ENCODE assay signal across 37 cellular contexts in the genomic region with DNA sequence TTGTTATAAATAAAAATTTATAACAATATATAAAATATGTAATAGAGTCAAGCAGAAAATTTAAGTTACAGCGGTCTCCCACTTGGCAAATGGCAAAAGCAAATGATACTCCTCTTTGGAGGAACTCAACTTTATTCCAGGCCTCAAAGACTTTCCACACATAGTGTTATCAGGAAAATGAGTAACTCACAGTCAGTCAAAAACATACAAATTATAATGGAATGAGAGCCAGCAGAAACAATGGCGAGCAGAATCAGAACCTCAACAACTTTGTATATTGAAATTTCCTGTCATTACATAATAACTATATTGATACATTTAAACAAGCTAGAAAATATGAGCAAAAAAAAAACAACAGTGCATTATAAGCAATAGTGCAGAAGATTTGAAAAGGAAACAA. TPM values are rescaled to one million over a fixed set of nuclear protein-coding genes. Genes with fewer than 3 reads are reported as not detected.
"Had no signal": no experiment of that assay in that cellular context is flagged by ENCODE, and none has a peak within 500 bp of the region (broad histone marks: within the 10 kb centered on the region; RNA-seq: fewer than 3 reads in every experiment).

No MANE protein-coding gene starts in this region.

- H2AFZ ChIP-seq: hepatocyte had no signal

- FAIRE-seq: bronchial epithelial cell had no signal

- H3K4me1 Mint-ChIP-seq: activated B cell treated with CpG ODN at 0.5 μM for 24 hours; activated naive CD4-positive, alpha-beta T cell treated with anti-CD3 and anti-CD28 coated beads, Interleukin-2, amount 50 U/mL, for 24 hours; activated naive CD8-positive, alpha-beta T cell treated with anti-CD3 and anti-CD28 coated beads for 36 hours; brain; central memory CD8-positive, alpha-beta T cell had no signal

- H3K79me2 ChIP-seq: hepatocyte had no signal

- H3K27me3 ChIP-seq: adrenal gland, ascending aorta, esophagus muscularis mucosa, gastroesophageal sphincter, heart right ventricle, hepatocyte had no signal

- DNase-seq: activated B cell treated with CpG ODN at 0.5 μM for 24 hours; activated CD4-positive, alpha-beta T cell treated with anti-CD3 and anti-CD28 coated beads for 48 hours; activated CD4-positive, alpha-beta T cell treated with anti-CD3 and anti-CD28 coated beads, Interleukin-2, amount 50 U/mL, for 1 hour; activated CD4-positive, alpha-beta T cell treated with anti-CD3 and anti-CD28 coated beads, Interleukin-2, amount 50 U/mL, for 48 hours; activated CD8-positive, alpha-beta memory T cell treated with anti-CD3 and anti-CD28 coated beads for 24 hours; activated CD8-positive, alpha-beta T cell treated with anti-CD3 and anti-CD28 coated beads for 36 hours; activated effector memory CD4-positive, alpha-beta T cell treated with anti-CD3 and anti-CD28 coated beads, Interleukin-2, amount 50 U/mL, for 16 hours; activated naive CD4-positive, alpha-beta T cell treated with anti-CD3 and anti-CD28 coated beads for 36 hours; activated naive CD8-positive, alpha-beta T cell treated with anti-CD3 and anti-CD28 coated beads for 36 hours; activated naive CD8-positive, alpha-beta T cell treated with anti-CD3 and anti-CD28 coated beads, Interleukin-2, amount 50 U/mL, for 24 hours; activated T-cell treated with anti-CD3 and anti-CD28 coated beads, Interleukin-2, amount 50 U/mL, for 1 hour; activated T-cell treated with anti-CD3 and anti-CD28 coated beads, Interleukin-2, amount 50 U/mL, for 48 hours; adrenal gland; amygdala; effector CD4-positive, alpha-beta T cell; effector memory CD8-positive, alpha-beta T cell; erythroblast; foreskin melanocyte; heart right ventricle; T-helper 1 cell; T-helper 17 cell; T1000; WERI-Rb-1 had no signal

- H3K4me3 ChIP-seq: adrenal gland, ascending aorta, coronary artery, esophagus muscularis mucosa, gastroesophageal sphincter, heart right ventricle, hepatocyte had no signal

- H3K4me2 ChIP-seq: hepatocyte had no signal

- H3K36me3 Mint-ChIP-seq: activated naive CD4-positive, alpha-beta T cell treated with anti-CD3 and anti-CD28 coated beads, Interleukin-2, amount 50 U/mL, for 24 hours; activated naive CD8-positive, alpha-beta T cell treated with anti-CD3 and anti-CD28 coated beads for 36 hours had no signal

- H3K9me3 Mint-ChIP-seq: activated B cell treated with CpG ODN at 0.5 μM for 24 hours; activated CD8-positive, alpha-beta T cell treated with anti-CD3 and anti-CD28 coated beads for 36 hours; activated naive CD4-positive, alpha-beta T cell treated with anti-CD3 and anti-CD28 coated beads for 36 hours; activated naive CD4-positive, alpha-beta T cell treated with anti-CD3 and anti-CD28 coated beads, Interleukin-2, amount 50 U/mL, for 24 hours; activated naive CD8-positive, alpha-beta T cell treated with anti-CD3 and anti-CD28 coated beads for 36 hours; activated naive CD8-positive, alpha-beta T cell treated with anti-CD3 and anti-CD28 coated beads, Interleukin-2, amount 50 U/mL, for 24 hours; activated T-helper 1 cell treated with anti-CD3 and anti-CD28 coated beads, Interleukin-12 subunit alpha, Interleukin-12 subunit beta, Interleukin-2, Interleukin-4 antibody, amounts not matched to agents 30 ng/mL and 10 ng/mL and 1 ng/mL, durations not matched to agents 14 hours and 24 hours and 36 hours; activated T-helper 2 cell treated with anti-CD3 and anti-CD28 coated beads, Interferon-gamma antibody, Interleukin-2, Interleukin-4, amounts not matched to agents 10 μg/mL and 5 μg/mL and 100 μg/mL, durations not matched to agents 14 hours and 24 hours and 36 hours; central memory CD8-positive, alpha-beta T cell; dendritic cell treated with granulocyte-macrophage colony-stimulating factor and Interleukin-4, amounts not matched to agents 40 ng/mL and 50 ng/mL, for 4 days; effector memory CD8-positive, alpha-beta T cell; T-helper 2 cell treated with Interferon-gamma antibody and Interleukin-4, amounts not matched to agents 5 μg/mL and 100 μg/mL, for 36 hours had no signal

- H3K27ac Mint-ChIP-seq: activated B cell treated with CpG ODN at 0.5 μM for 24 hours; activated CD8-positive, alpha-beta T cell treated with anti-CD3 and anti-CD28 coated beads for 36 hours; activated naive CD4-positive, alpha-beta T cell treated with anti-CD3 and anti-CD28 coated beads for 36 hours; activated naive CD4-positive, alpha-beta T cell treated with anti-CD3 and anti-CD28 coated beads, Interleukin-2, amount 50 U/mL, for 24 hours; activated naive CD8-positive, alpha-beta T cell treated with anti-CD3 and anti-CD28 coated beads for 36 hours; activated naive CD8-positive, alpha-beta T cell treated with anti-CD3 and anti-CD28 coated beads, Interleukin-2, amount 50 U/mL, for 24 hours; activated T-helper 1 cell treated with anti-CD3 and anti-CD28 coated beads, Interleukin-12 subunit alpha, Interleukin-12 subunit beta, Interleukin-2, Interleukin-4 antibody, amounts not matched to agents 30 ng/mL and 10 ng/mL and 1 ng/mL, durations not matched to agents 14 hours and 24 hours and 36 hours; activated T-helper 2 cell treated with anti-CD3 and anti-CD28 coated beads, Interferon-gamma antibody, Interleukin-2, Interleukin-4, amounts not matched to agents 10 μg/mL and 5 μg/mL and 100 μg/mL, durations not matched to agents 14 hours and 24 hours and 36 hours; brain; dendritic cell treated with granulocyte-macrophage colony-stimulating factor and Interleukin-4, amounts not matched to agents 40 ng/mL and 50 ng/mL, for 4 days; effector memory CD8-positive, alpha-beta T cell; T-helper 17 cell; T-helper 2 cell treated with Interferon-gamma antibody and Interleukin-4, amounts not matched to agents 5 μg/mL and 100 μg/mL, for 36 hours had no signal

- H3K4me3 Mint-ChIP-seq: activated B cell treated with CpG ODN at 0.5 μM for 24 hours; activated CD8-positive, alpha-beta T cell treated with anti-CD3 and anti-CD28 coated beads for 36 hours; activated naive CD4-positive, alpha-beta T cell treated with anti-CD3 and anti-CD28 coated beads for 36 hours; activated naive CD4-positive, alpha-beta T cell treated with anti-CD3 and anti-CD28 coated beads, Interleukin-2, amount 50 U/mL, for 24 hours; activated naive CD8-positive, alpha-beta T cell treated with anti-CD3 and anti-CD28 coated beads for 36 hours; activated naive CD8-positive, alpha-beta T cell treated with anti-CD3 and anti-CD28 coated beads, Interleukin-2, amount 50 U/mL, for 24 hours; activated T-helper 1 cell treated with anti-CD3 and anti-CD28 coated beads, Interleukin-12 subunit alpha, Interleukin-12 subunit beta, Interleukin-2, Interleukin-4 antibody, amounts not matched to agents 30 ng/mL and 10 ng/mL and 1 ng/mL, durations not matched to agents 14 hours and 24 hours and 36 hours; brain; central memory CD8-positive, alpha-beta T cell; dendritic cell treated with granulocyte-macrophage colony-stimulating factor and Interleukin-4, amounts not matched to agents 40 ng/mL and 50 ng/mL, for 4 days; effector memory CD8-positive, alpha-beta T cell; T-helper 17 cell; T-helper 2 cell treated with Interferon-gamma antibody and Interleukin-4, amounts not matched to agents 5 μg/mL and 100 μg/mL, for 36 hours had no signal

- H3K4me1 ChIP-seq: adrenal gland, ascending aorta, gastroesophageal sphincter had no signal

- H3K36me3 ChIP-seq: adrenal gland, WERI-Rb-1 had no signal

- H3K9me3 ChIP-seq: adrenal gland, ascending aorta, esophagus muscularis mucosa, gastroesophageal sphincter, heart right ventricle had no signal

- H3K27ac ChIP-seq: adrenal gland, ascending aorta, coronary artery, esophagus muscularis mucosa, gastroesophageal sphincter, hepatocyte, WERI-Rb-1 had no signal

- ATAC-seq: activated CD4-positive, CD25-positive, alpha-beta regulatory T cell treated with anti-CD3 and anti-CD28 coated beads, Interleukin-2, amount 50 U/mL, for 24 hours; activated CD8-positive, alpha-beta T cell treated with anti-CD3 and anti-CD28 coated beads for 36 hours; activated naive CD8-positive, alpha-beta T cell treated with anti-CD3 and anti-CD28 coated beads, Interleukin-2, amount 50 U/mL, for 24 hours; effector memory CD8-positive, alpha-beta T cell; gastroesophageal sphincter; T-helper 17 cell had no signal

RNA-seq across cellular contexts. Expression of gene ABLIM3, which starts 45.2 kb away (rescaled TPM):
- total RNA-seq: activated B cell treated with CpG ODN at 0.5 μM for 24 hours; activated CD8-positive, alpha-beta T cell treated with anti-CD3 and anti-CD28 coated beads for 36 hours; activated naive CD4-positive, alpha-beta T cell treated with anti-CD3 and anti-CD28 coated beads for 36 hours; activated naive CD8-positive, alpha-beta T cell treated with anti-CD3 and anti-CD28 coated beads for 36 hours; activated T-helper 1 cell treated with anti-CD3 and anti-CD28 coated beads, Interleukin-12 subunit alpha, Interleukin-12 subunit beta, Interleukin-2, Interleukin-4 antibody, amounts not matched to agents 30 ng/mL and 10 ng/mL and 1 ng/mL, durations not matched to agents 14 hours and 24 hours and 36 hours; activated T-helper 2 cell treated with anti-CD3 and anti-CD28 coated beads, Interferon-gamma antibody, Interleukin-2, Interleukin-4, amounts not matched to agents 10 μg/mL and 5 μg/mL and 100 μg/mL, durations not matched to agents 14 hours and 24 hours and 36 hours had no signal
